Comparison of ENCODE assay signal across 9 cellular contexts in genomic region chr1:150514913-150515327, GRCh38. TPM values are rescaled to one million over a fixed set of nuclear protein-coding genes. Genes with fewer than 3 reads are reported as not detected.
DNase-seq lines count a peak whose midpoint lies in the region; ATAC-seq and TF ChIP-seq lines count a peak whose summit lies in the region.
"Had no signal": no experiment of that assay in that cellular context is flagged by ENCODE, and none has a peak within 500 bp of the region (broad histone marks: within the 10 kb centered on the region; RNA-seq: fewer than 3 reads in every experiment).

No MANE protein-coding gene starts in this region.

- H3K27me3 ChIP-seq in SJCRH30, result no peaks in the 10 kb centered on the region

- no peaks in the 10 kb centered on the region for H3K36me3 ChIP-seq in SJCRH30

- H3K4me3 ChIP-seq in SJCRH30, result peak overlapping the region; percentile 64
- peak overlapping the region; percentile 70 for H3K4me3 ChIP-seq in fibroblast of the aortic adventitia (ENCODE audit: low read depth, low read length)
- H3K4me3 ChIP-seq in retinal pigment epithelial cell (ENCODE audit: low read length), result peak overlapping the region; percentile 62

- H3K27ac ChIP-seq in SJCRH30, result peak overlapping the region; percentile 34

- peaks cover 7% of the 10 kb centered on the region; the same call in 1 of the 2 replicates for H3K4me1 ChIP-seq in SJCRH30

- ATAC-seq in GM18511 (IDR thresholded peaks at IDR 0.05; ENCODE audit: unreplicated experiment), result peak; percentile 13
- ATAC-seq in GM18505 (IDR thresholded peaks at IDR 0.05; ENCODE audit: unreplicated experiment), result no peak
- no peak for ATAC-seq in HG03280 (IDR thresholded peaks at IDR 0.05; ENCODE audit: unreplicated experiment)

- no peak for DNase-seq in SJCRH30
- no peak for DNase-seq in fibroblast of the aortic adventitia (ENCODE audit: low read depth)
- no peak for DNase-seq in retinal pigment epithelial cell (ENCODE audit: low read depth)
- DNase-seq in DMS 273 treated with DMSO at 0.1 percent for 48 hours (lab: John Stamatoyannopoulos, UW), result no peak
- no peak for DNase-seq in NCI-H1048 (lab: John Stamatoyannopoulos, UW)

- TF ChIP-seq CTCF in fibroblast of the aortic adventitia (IDR thresholded peaks at IDR 0.05; ENCODE audit: insufficient read depth, low read length), result no peak
- no peak for TF ChIP-seq CTCF in retinal pigment epithelial cell (conservative IDR thresholded peaks at IDR 0.05; ENCODE audit: low read depth, low read length)

- no peak for TF ChIP-seq POLR2A in GM18505 (IDR thresholded peaks at IDR 0.05; ENCODE audit: borderline replicate concordance, extremely low read depth, insufficient read depth, insufficient read length)

- no peaks in the 10 kb centered on the region for H3K9me3 ChIP-seq in SJCRH30 (replicated peaks)

RNA-seq across cellular contexts. Expression of gene FALEC, which starts 0.6 kb away (rescaled TPM):
- 0.28 TPM in 1 of 2 replicates, not detected in the other for total RNA-seq in SJCRH30 (2014; rRNA removed; shearing (Covaris generic))
- not detected in 2 replicates for total RNA-seq in fibroblast of the aortic adventitia (ENCODE audit: low replicate concordance)
- total RNA-seq: LHCN-M2 had no signal

RNA-seq across cellular contexts. Expression of gene ECM1, which starts 7.0 kb away (rescaled TPM):
- total RNA-seq in SJCRH30 (2014; rRNA removed; shearing (Covaris generic)), result 5.0 TPM in 2 replicates
- total RNA-seq in fibroblast of the aortic adventitia (ENCODE audit: low replicate concordance), result 8.0 and 45.2 TPM in 2 replicates

RNA-seq across cellular contexts. Expression of gene TARS2, which starts 27.7 kb away (rescaled TPM):
- total RNA-seq in SJCRH30 (2014; rRNA removed; shearing (Covaris generic)), result 24.0 and 26.3 TPM in 2 replicates
- 9.8 and 15.9 TPM in 2 replicates for total RNA-seq in fibroblast of the aortic adventitia (ENCODE audit: low replicate concordance)

RNA-seq across cellular contexts. Expression of gene ADAMTSL4, which starts 34.3 kb away (rescaled TPM):
- not detected in 2 replicates for total RNA-seq in SJCRH30 (2014; rRNA removed; shearing (Covaris generic))
- total RNA-seq in fibroblast of the aortic adventitia (ENCODE audit: low replicate concordance), result 11.9 and 13.0 TPM in 2 replicates
